14 cellular contexts compared by ENCODE assay signal in the genomic region with DNA sequence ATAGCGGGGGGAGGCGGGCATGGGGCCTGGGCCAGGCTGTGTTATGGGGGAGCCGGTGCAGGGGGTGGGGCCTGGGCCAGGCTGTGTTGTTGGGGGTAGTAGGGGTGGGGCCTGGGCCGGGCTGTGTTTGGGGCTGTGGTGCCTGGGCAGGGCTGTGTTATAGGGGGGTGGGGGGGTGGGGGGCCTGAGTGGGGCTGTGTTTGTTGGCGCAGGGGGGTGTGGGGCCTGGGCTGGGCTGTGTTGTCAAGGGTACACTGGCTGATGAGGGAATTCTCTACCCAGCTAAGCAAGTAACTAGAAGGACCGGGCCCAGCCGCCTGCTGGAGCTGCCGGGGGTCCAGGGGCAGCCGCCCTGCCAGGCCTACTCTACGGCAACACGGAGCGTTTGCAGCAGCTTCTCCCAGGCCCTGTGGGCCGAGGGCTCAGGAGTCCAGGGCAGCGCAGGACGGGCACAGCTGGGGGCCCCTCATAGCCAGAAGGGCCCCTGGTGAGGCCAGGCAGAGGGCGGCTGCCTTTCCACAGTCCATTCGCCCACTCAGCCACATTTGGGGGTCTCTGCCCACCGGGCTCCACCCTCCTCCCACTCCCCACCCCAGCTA. TPM values are rescaled to one million over a fixed set of nuclear protein-coding genes. Genes with fewer than 3 reads are reported as not detected.
DNase-seq lines count a peak whose midpoint lies in the region; ATAC-seq and TF ChIP-seq lines count a peak whose summit lies in the region.
"Had no signal": no experiment of that assay in that cellular context is flagged by ENCODE, and none has a peak within 500 bp of the region (broad histone marks: within the 10 kb centered on the region; RNA-seq: fewer than 3 reads in every experiment).

No MANE protein-coding gene starts in this region.

- H3K36me3 ChIP-seq in hepatocyte (replicated peaks; ENCODE audit: insufficient read depth, low read depth), result no peaks in the 10 kb centered on the region
- H3K36me3 ChIP-seq in prostate gland, result no peaks in the 10 kb centered on the region
- H3K36me3 ChIP-seq: HAP-1, MG63 had no signal

- H3K4me2 ChIP-seq in hepatocyte, result peak overlapping the region; percentile 56

- no peak overlapping the region for H3K4me3 Mint-ChIP-seq in stimulated activated naive CD8-positive, alpha-beta T cell treated with anti-CD3 and anti-CD28 coated beads, Interleukin-15, amount 100 ng/mL, for 72 hours
- no peak overlapping the region for H3K4me3 Mint-ChIP-seq in activated T-cell treated with anti-CD3 and anti-CD28 coated beads, Interleukin-2, amount 50 U/mL, for 72 hours

- no peaks in the 10 kb centered on the region for H3K79me2 ChIP-seq in hepatocyte

- no peaks in the 10 kb centered on the region for H3K9me3 Mint-ChIP-seq in stimulated activated naive CD8-positive, alpha-beta T cell treated with anti-CD3 and anti-CD28 coated beads, Interleukin-15, amount 100 ng/mL, for 72 hours
- H3K9me3 Mint-ChIP-seq in activated T-cell treated with anti-CD3 and anti-CD28 coated beads, Interleukin-2, amount 50 U/mL, for 72 hours, result no peaks in the 10 kb centered on the region

- intact Hi-C loops in prostate gland (cut with DNase I), result no loop called here

- no peak overlapping the region for H2AFZ ChIP-seq in hepatocyte

- H3K36me3 Mint-ChIP-seq in activated T-cell treated with anti-CD3 and anti-CD28 coated beads, Interleukin-2, amount 50 U/mL, for 72 hours (ENCODE audit: insufficient read depth in 2 of 2), result no peaks in the 10 kb centered on the region

- H3K4me3 ChIP-seq in hepatocyte (no peak overlapping the region), prostate gland (no peak overlapping the region)
- H3K4me3 ChIP-seq: HAP-1, MG63 had no signal

- H3K27me3 ChIP-seq in hepatocyte (no peaks in the 10 kb centered on the region), prostate gland (replicated peaks; ENCODE audit: insufficient read depth) (no peaks in the 10 kb centered on the region)
- H3K27me3 ChIP-seq: MG63 had no signal

- ATAC-seq in stimulated activated naive CD8-positive, alpha-beta T cell treated with anti-CD3 and anti-CD28 coated beads, Interleukin-15, amount 100 ng/mL, for 72 hours, result peak; percentile 9
- no peak for ATAC-seq in stimulated activated naive CD8-positive, alpha-beta T cell treated with anti-CD3 and anti-CD28 coated beads, Interleukin-15, Interleukin-2, amounts not matched to agents 100 U/mL and 50 U/mL, for 24 hours
- no peak for ATAC-seq in GM18870 (IDR thresholded peaks at IDR 0.05; ENCODE audit: unreplicated experiment)
- ATAC-seq in activated T-cell treated with anti-CD3 and anti-CD28 coated beads, Interleukin-2, amount 50 U/mL, for 72 hours (replicated peaks in 1 of 2), result no peak

- peak; percentile 17 for TF ChIP-seq POLR2A in prostate gland (IDR thresholded peaks at IDR 0.05)

- TF ChIP-seq CTCF in hepatocyte (IDR thresholded peaks at IDR 0.05; ENCODE audit: poor library complexity) (no peak), prostate gland (IDR thresholded peaks at IDR 0.05) (no peak)

- peak overlapping the region; percentile 100 for H3K27ac ChIP-seq in hepatocyte
- H3K27ac ChIP-seq in prostate gland, result peak overlapping the region; percentile 95 to 96

- H3K9me3 ChIP-seq in hepatocyte (ENCODE audit: low read depth) (no peaks in the 10 kb centered on the region), prostate gland (no peaks in the 10 kb centered on the region)
- H3K9me3 ChIP-seq: HAP-1, MG63 had no signal

- DNase-seq in stimulated activated naive CD8-positive, alpha-beta T cell treated with anti-CD3 and anti-CD28 coated beads, Interleukin-15, amount 100 ng/mL, for 72 hours, result no peak
- no peak for DNase-seq in stimulated activated naive CD8-positive, alpha-beta T cell treated with anti-CD3 and anti-CD28 coated beads, Interleukin-15, Interleukin-2, amounts not matched to agents 100 U/mL and 50 U/mL, for 24 hours
- DNase-seq in hepatocyte (ENCODE audit: low spot score) (no peak), prostate gland (ENCODE audit: low spot score) (no peak), mucosa of gallbladder (ENCODE audit: low spot score) (no peak), NAMALWA (ENCODE audit: low spot score) (no peak)
- no peak for DNase-seq in activated T-cell treated with anti-CD3 and anti-CD28 coated beads, Interleukin-2, amount 50 U/mL, for 72 hours
- DNase-seq: activated effector memory CD4-positive, alpha-beta T cell treated with Interleukin-2 at 50 U/mL for 16 hours; amniotic stem cell; cerebellar nuclear complex; MG63; NCI-H1930 had no signal

- 76% methylated on average over 13 of the region's 18 CpGs for WGBS in hepatocyte (ENCODE audit: low lambda C conversion rate, missing lambda C conversion rate)
- WGBS in prostate gland, result 62% methylated on average over 8 of the region's 18 CpGs

- H3K27ac Mint-ChIP-seq in stimulated activated naive CD8-positive, alpha-beta T cell treated with anti-CD3 and anti-CD28 coated beads, Interleukin-15, amount 100 ng/mL, for 72 hours, result no peak overlapping the region
- H3K27ac Mint-ChIP-seq in activated T-cell treated with anti-CD3 and anti-CD28 coated beads, Interleukin-2, amount 50 U/mL, for 72 hours, result no peak overlapping the region

- no peaks in the 10 kb centered on the region for H4K20me1 ChIP-seq in hepatocyte (ENCODE audit: insufficient read depth, poor library complexity, severe bottlenecking)

- H3K9me2 ChIP-seq in hepatocyte (replicated peaks; ENCODE audit: insufficient read depth), result no peaks in the 10 kb centered on the region

- peaks cover 12% of the 10 kb centered on the region for H3K4me1 Mint-ChIP-seq in stimulated activated naive CD8-positive, alpha-beta T cell treated with anti-CD3 and anti-CD28 coated beads, Interleukin-15, amount 100 ng/mL, for 72 hours
- H3K4me1 Mint-ChIP-seq in activated T-cell treated with anti-CD3 and anti-CD28 coated beads, Interleukin-2, amount 50 U/mL, for 72 hours (ENCODE audit: low read depth), result peaks cover 4% of the 10 kb centered on the region

- H3K4me1 ChIP-seq in hepatocyte (ENCODE audit: insufficient read depth), result peaks cover 72% of the 10 kb centered on the region
- H3K4me1 ChIP-seq in prostate gland (replicated peaks), result peaks cover 67% of the 10 kb centered on the region

- no peaks in the 10 kb centered on the region for H3K27me3 Mint-ChIP-seq in stimulated activated naive CD8-positive, alpha-beta T cell treated with anti-CD3 and anti-CD28 coated beads, Interleukin-15, amount 100 ng/mL, for 72 hours
- H3K27me3 Mint-ChIP-seq in activated T-cell treated with anti-CD3 and anti-CD28 coated beads, Interleukin-2, amount 50 U/mL, for 72 hours (ENCODE audit: low read depth), result no peaks in the 10 kb centered on the region

RNA-seq across cellular contexts. Expression of a gene that starts 10.1 kb away (rescaled TPM):
- total RNA-seq in hepatocyte (71.8 and 81.1 TPM in 2 replicates), prostate gland (100 to 1,000 TPM; 126 to 183 TPM), mucosa of gallbladder (63.2 TPM)
- polyA plus RNA-seq in hepatocyte, result 131 and 138 TPM in 2 replicates
- total RNA-seq in activated T-cell treated with anti-CD3 and anti-CD28 coated beads, Interleukin-2, amount 50 U/mL, for 72 hours, result 100 to 1,000 TPM; 209 to 236 TPM

RNA-seq across cellular contexts. Expression of a gene that starts 32.1 kb away (rescaled TPM):
- total RNA-seq in hepatocyte, result 61.9 and 79.7 TPM in 2 replicates
- 129 and 151 TPM in 2 replicates for polyA plus RNA-seq in hepatocyte
- total RNA-seq in prostate gland, result 10 to 100 TPM; 55.1 to 70.1 TPM
- 56.6 TPM for total RNA-seq in mucosa of gallbladder
- total RNA-seq in activated T-cell treated with anti-CD3 and anti-CD28 coated beads, Interleukin-2, amount 50 U/mL, for 72 hours, result 10 to 100 TPM; 24.4 to 33.2 TPM

RNA-seq across cellular contexts. Expression of a gene that starts 32.3 kb away (rescaled TPM):
- total RNA-seq in hepatocyte (22.4 and 30.8 TPM in 2 replicates), prostate gland (10 to 100 TPM; 26.1 to 33.6 TPM), mucosa of gallbladder (36.7 TPM)
- polyA plus RNA-seq in hepatocyte, result 62.6 and 69.6 TPM in 2 replicates
- total RNA-seq in activated T-cell treated with anti-CD3 and anti-CD28 coated beads, Interleukin-2, amount 50 U/mL, for 72 hours, result 10 to 100 TPM; 11.7 to 13.6 TPM
